ENCODE assay signal across 10 cellular contexts in the genomic region with DNA sequence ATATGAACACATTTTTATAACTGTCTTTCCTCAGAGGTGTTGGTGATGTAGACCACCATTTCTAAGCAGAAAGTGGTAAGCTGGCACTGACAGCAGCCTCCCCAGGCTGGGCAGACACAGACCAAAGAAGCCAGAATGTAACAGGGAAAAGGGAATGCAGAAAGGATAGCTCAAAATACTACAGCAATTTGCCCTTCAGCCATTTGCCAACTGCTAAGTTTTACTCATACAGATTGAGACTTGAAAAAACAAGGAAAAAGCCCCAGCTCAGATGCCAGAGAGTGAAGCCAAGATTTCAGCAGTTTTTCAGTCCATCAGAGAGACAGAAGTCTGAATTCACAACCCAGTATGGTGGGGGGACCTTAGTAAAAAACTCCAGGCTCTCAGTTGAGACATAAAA.
A peak's percentile ranks its signal among the peaks of the same experiment; 100 is the strongest.
DNase-seq lines count a peak whose midpoint lies in the region; ATAC-seq and TF ChIP-seq lines count a peak whose summit lies in the region.
"Had no signal": no experiment of that assay in that cellular context is flagged by ENCODE, and none has a peak within 500 bp of the region (broad histone marks: within the 10 kb centered on the region; RNA-seq: fewer than 3 reads in every experiment).

No MANE protein-coding gene starts in this region.

- no peak overlapping the region for H3K27ac Mint-ChIP-seq in GM23338

- H3K79me2 ChIP-seq in GM23338 (replicated peaks; ENCODE audit: insufficient read depth) (no peaks in the 10 kb centered on the region), smooth muscle cell (ENCODE audit: low read depth) (no peaks in the 10 kb centered on the region)
- H3K79me2 ChIP-seq: parathyroid adenoma had no signal

- TF ChIP-seq CTCF in GM23338 (conservative IDR thresholded peaks at IDR 0.05; ENCODE audit: low read depth in 2 of 2) (no peak), heart left ventricle (IDR thresholded peaks at IDR 0.05) (no peak), smooth muscle cell (IDR thresholded peaks at IDR 0.05; ENCODE audit: borderline replicate concordance, insufficient read depth, poor library complexity, severe bottlenecking) (no peak), body of pancreas (IDR thresholded peaks at IDR 0.05) (no peak)

- no peak overlapping the region for H3K4me3 Mint-ChIP-seq in GM23338

- peak overlapping the region; percentile 67; the same call in 1 of the 2 replicates for H2AFZ ChIP-seq in GM23338
- peak overlapping the region; percentile 92 for H2AFZ ChIP-seq in smooth muscle cell (ENCODE audit: low read depth)
- H2AFZ ChIP-seq: parathyroid adenoma had no signal

- peaks cover 5% of the 10 kb centered on the region; the same call in 2 of the 3 replicates for H3K4me1 Mint-ChIP-seq in GM23338

- H3K9me2 ChIP-seq in GM23338 (ENCODE audit: insufficient read depth), result no peaks in the 10 kb centered on the region

- H3K9me3 Mint-ChIP-seq in GM23338, result no peaks in the 10 kb centered on the region

- H3K27me3 ChIP-seq in GM23338 (ENCODE audit: insufficient read depth) (no peaks in the 10 kb centered on the region), heart left ventricle (no peaks in the 10 kb centered on the region), smooth muscle cell (ENCODE audit: low read depth) (no peaks in the 10 kb centered on the region), body of pancreas (no peaks in the 10 kb centered on the region)
- H3K27me3 ChIP-seq: testis had no signal

- no peak for TF ChIP-seq POLR2A in heart left ventricle (IDR thresholded peaks at IDR 0.05)
- no peak for TF ChIP-seq POLR2A in body of pancreas (IDR thresholded peaks at IDR 0.05)

- intact Hi-C loops in heart left ventricle (cut with DNase I) (loop anchor here in 1 of 10 donors (5.0 kb wide), 1 partner anchor 131 kb away; no protein-coding TSS in a partner anchor), body of pancreas (cut with DNase I) (no loop called here)

- H3K36me3 ChIP-seq in GM23338 (ENCODE audit: insufficient read depth) (no peaks in the 10 kb centered on the region), heart left ventricle (no peaks in the 10 kb centered on the region), smooth muscle cell (ENCODE audit: low read depth) (no peaks in the 10 kb centered on the region), body of pancreas (replicated peaks in 1 of 2; ENCODE audit: insufficient read depth in 1 of 2, low read depth in 2 of 2) (no peaks in the 10 kb centered on the region)

- H3K9me3 ChIP-seq in heart left ventricle (no peaks in the 10 kb centered on the region), smooth muscle cell (replicated peaks; ENCODE audit: low read depth) (no peaks in the 10 kb centered on the region), body of pancreas (no peaks in the 10 kb centered on the region)
- H3K9me3 ChIP-seq: testis had no signal

- peak overlapping the region; percentile 1 for H3K9ac ChIP-seq in smooth muscle cell (ENCODE audit: low read depth)
- H3K9ac ChIP-seq: parathyroid adenoma had no signal

- DNase-seq in GM23338 (ENCODE audit: low spot score), result no peak
- DNase-seq in astrocyte of the hippocampus (ENCODE audit: low read depth, low spot score), result peak; percentile 70
- no peak for DNase-seq in heart left ventricle
- DNase-seq in smooth muscle cell (lab: John Stamatoyannopoulos, UW; ENCODE audit: unreplicated experiment), result no peak
- DNase-seq in stimulated activated CD4-positive, alpha-beta T cell treated with anti-CD3 and anti-CD28 coated beads, Interleukin-2, amount 100 ng/mL, for 48 hours, result no peak
- DNase-seq in body of pancreas, result no peak
- DNase-seq: testis had no signal

- H3K27me3 Mint-ChIP-seq in GM23338 (ENCODE audit: insufficient read depth, low read depth, poor library complexity), result no peaks in the 10 kb centered on the region

- ATAC-seq in GM23338, result no peak
- ATAC-seq in heart left ventricle, result peak in 3 of 4 donors; percentile 20 to 53 (median 37)
- ATAC-seq in HG03139 (IDR thresholded peaks at IDR 0.05; ENCODE audit: unreplicated experiment), result no peak
- ATAC-seq in GM19467 (IDR thresholded peaks at IDR 0.05; ENCODE audit: unreplicated experiment), result no peak
- no peak for ATAC-seq in body of pancreas

- no peaks in the 10 kb centered on the region for H3K4me1 ChIP-seq in GM23338 (ENCODE audit: insufficient read depth)
- H3K4me1 ChIP-seq in heart left ventricle, result peaks cover 0 to 23% (median 2%) of the 10 kb centered on the region in 12 donors
- peaks cover 11% of the 10 kb centered on the region for H3K4me1 ChIP-seq in smooth muscle cell (ENCODE audit: low read depth)
- H3K4me1 ChIP-seq in body of pancreas, result no peaks in the 10 kb centered on the region
- H3K4me1 ChIP-seq: parathyroid adenoma, testis had no signal

- H3K27ac ChIP-seq in GM23338 (ENCODE audit: low read depth), result no peak overlapping the region
- peak overlapping the region in 4 of 12 donors; percentile 26 to 74 (median 36) for H3K27ac ChIP-seq in heart left ventricle
- H3K27ac ChIP-seq in smooth muscle cell (ENCODE audit: low read depth), result peak overlapping the region; percentile 80
- no peak overlapping the region for H3K27ac ChIP-seq in body of pancreas
- H3K27ac ChIP-seq: parathyroid adenoma had no signal

- no peaks in the 10 kb centered on the region for H4K20me1 ChIP-seq in GM23338 (replicated peaks; ENCODE audit: insufficient read depth)
- H4K20me1 ChIP-seq in smooth muscle cell (ENCODE audit: low read depth), result no peaks in the 10 kb centered on the region

- no peak overlapping the region for H3K4me3 ChIP-seq in GM23338
- no peak overlapping the region for H3K4me3 ChIP-seq in heart left ventricle
- H3K4me3 ChIP-seq in smooth muscle cell, result no peak overlapping the region
- no peak overlapping the region for H3K4me3 ChIP-seq in body of pancreas
- H3K4me3 ChIP-seq: testis had no signal

- H3K4me2 ChIP-seq in GM23338 (no peak overlapping the region), smooth muscle cell (peak overlapping the region; percentile 71)

- H3K36me3 Mint-ChIP-seq in GM23338 (ENCODE audit: low read depth), result no peaks in the 10 kb centered on the region

- H3F3A ChIP-seq in GM23338 (replicated peaks; ENCODE audit: low read depth) (no peaks in the 10 kb centered on the region), smooth muscle cell (ENCODE audit: low read depth) (peaks cover 4% of the 10 kb centered on the region)

TF ChIP-seq in GM23338, 12 proteins besides CTCF, POLR2A, EP300 and RAD21 (continues in another document):
- TF ChIP-seq, protein P1, sequence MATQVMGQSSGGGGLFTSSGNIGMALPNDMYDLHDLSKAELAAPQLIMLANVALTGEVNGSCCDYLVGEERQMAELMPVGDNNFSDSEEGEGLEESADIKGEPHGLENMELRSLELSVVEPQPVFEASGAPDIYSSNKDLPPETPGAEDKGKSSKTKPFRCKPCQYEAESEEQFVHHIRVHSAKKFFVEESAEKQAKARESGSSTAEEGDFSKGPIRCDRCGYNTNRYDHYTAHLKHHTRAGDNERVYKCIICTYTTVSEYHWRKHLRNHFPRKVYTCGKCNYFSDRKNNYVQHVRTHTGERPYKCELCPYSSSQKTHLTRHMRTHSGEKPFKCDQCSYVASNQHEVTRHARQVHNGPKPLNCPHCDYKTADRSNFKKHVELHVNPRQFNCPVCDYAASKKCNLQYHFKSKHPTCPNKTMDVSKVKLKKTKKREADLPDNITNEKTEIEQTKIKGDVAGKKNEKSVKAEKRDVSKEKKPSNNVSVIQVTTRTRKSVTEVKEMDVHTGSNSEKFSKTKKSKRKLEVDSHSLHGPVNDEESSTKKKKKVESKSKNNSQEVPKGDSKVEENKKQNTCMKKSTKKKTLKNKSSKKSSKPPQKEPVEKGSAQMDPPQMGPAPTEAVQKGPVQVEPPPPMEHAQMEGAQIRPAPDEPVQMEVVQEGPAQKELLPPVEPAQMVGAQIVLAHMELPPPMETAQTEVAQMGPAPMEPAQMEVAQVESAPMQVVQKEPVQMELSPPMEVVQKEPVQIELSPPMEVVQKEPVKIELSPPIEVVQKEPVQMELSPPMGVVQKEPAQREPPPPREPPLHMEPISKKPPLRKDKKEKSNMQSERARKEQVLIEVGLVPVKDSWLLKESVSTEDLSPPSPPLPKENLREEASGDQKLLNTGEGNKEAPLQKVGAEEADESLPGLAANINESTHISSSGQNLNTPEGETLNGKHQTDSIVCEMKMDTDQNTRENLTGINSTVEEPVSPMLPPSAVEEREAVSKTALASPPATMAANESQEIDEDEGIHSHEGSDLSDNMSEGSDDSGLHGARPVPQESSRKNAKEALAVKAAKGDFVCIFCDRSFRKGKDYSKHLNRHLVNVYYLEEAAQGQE (IDR thresholded peaks at IDR 0.05; ENCODE audit: unreplicated experiment), result no peak
- no peak for TF ChIP-seq ZNF331 (CRISPR knock-in tag; IDR thresholded peaks at IDR 0.05; ENCODE audit: low read depth)
- no peak for TF ChIP-seq STAT1 (IDR thresholded peaks at IDR 0.05; ENCODE audit: unreplicated experiment)
- no peak for TF ChIP-seq EZH2phosphoT487 (IDR thresholded peaks at IDR 0.05; ENCODE audit: unreplicated experiment)
- TF ChIP-seq CREB1 (CRISPR knock-in tag; IDR thresholded peaks at IDR 0.05; ENCODE audit: low read depth), result no peak
- TF ChIP-seq NANOG (IDR thresholded peaks at IDR 0.05; ENCODE audit: borderline replicate concordance), result no peak
- TF ChIP-seq ETS1 (IDR thresholded peaks at IDR 0.05), result no peak
- no peak for TF ChIP-seq EZH2 (IDR thresholded peaks at IDR 0.05; ENCODE audit: low read depth, unreplicated experiment)
- no peak for TF ChIP-seq JUNB (IDR thresholded peaks at IDR 0.05; ENCODE audit: unreplicated experiment)

Comparison
In these comparisons a context has a peak if more than half of its experiments do, and no peak if none do; other contexts are left out.
1. ATAC-seq: peak in heart left ventricle (3 of 4); none in GM23338 (single experiment), HG03139 (single experiment), GM19467 (single experiment) and body of pancreas (single experiment).